38 cellular contexts compared by ENCODE assay signal in the genomic region with DNA sequence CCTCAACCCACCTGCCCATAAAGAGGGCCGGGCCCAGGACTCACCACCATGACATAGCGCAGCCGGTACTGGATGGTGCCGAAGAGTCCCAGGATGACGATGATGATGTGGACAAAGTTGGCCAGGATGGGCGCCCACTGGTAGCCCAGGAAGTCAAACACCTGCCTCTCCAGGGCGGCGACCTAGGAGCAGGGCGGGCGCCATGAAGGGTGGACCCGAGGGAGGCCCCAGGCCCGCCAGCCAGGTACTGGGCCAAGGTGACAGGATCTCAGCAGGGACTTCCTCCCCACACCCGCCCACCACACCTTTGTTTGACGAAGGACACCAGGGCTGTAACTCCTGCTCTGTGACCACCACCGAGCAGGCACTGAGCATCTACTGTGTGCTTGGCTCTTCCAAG. TPM values are rescaled to one million over a fixed set of nuclear protein-coding genes. Genes with fewer than 3 reads are reported as not detected.
"Had no signal": no experiment of that assay in that cellular context is flagged by ENCODE, and none has a peak within 500 bp of the region (broad histone marks: within the 10 kb centered on the region; RNA-seq: fewer than 3 reads in every experiment).

No MANE protein-coding gene starts in this region.

- DNase-seq: activated B cell treated with CpG ODN at 0.5 μM for 24 hours; activated CD4-positive, alpha-beta memory T cell treated with anti-CD3 and anti-CD28 coated beads for 36 hours; activated CD4-positive, alpha-beta T cell treated with anti-CD3 and anti-CD28 coated beads for 4 hours; activated CD4-positive, alpha-beta T cell treated with anti-CD3 and anti-CD28 coated beads, Interleukin-2, amount 50 U/mL, for 1 hour; activated CD4-positive, CD25-positive, alpha-beta regulatory T cell treated with anti-CD3 and anti-CD28 coated beads, Interleukin-2, amount 50 U/mL, for 72 hours; activated CD8-positive, alpha-beta memory T cell treated with anti-CD3 and anti-CD28 coated beads, Interleukin-2, amount 50 U/mL, for 4 hours; activated gamma-delta T cell treated with Interleukin-2 at 50 U/mL for 16 hours; activated naive CD4-positive, alpha-beta T cell treated with anti-CD3 and anti-CD28 coated beads for 36 hours; activated T-cell treated with anti-CD3 and anti-CD28 coated beads for 4 hours; activated T-cell treated with anti-CD3 and anti-CD28 coated beads, Interleukin-2, amount 50 U/mL, for 4 hours; adrenal gland; caudate nucleus; cerebellar nuclear complex; Kasumi-1; MM.1S; MV-4-11; NCI-H1092; NCI-H1436 treated with DMSO at 0.1 percent for 48 hours; NCI-H1694 treated with DMSO at 0.1 percent for 48 hours; NCI-H2029; NCI-H345; NCI-H524 treated with DMSO at 0.1 percent for 48 hours; NK-92 treated with Interleukin-12 subunit alpha and Interleukin-12 subunit beta, amount 100 ng/mL, for 24 hours; SIG-M5; T-cell; T-helper 2 cell; T-helper 9 cell had no signal

- H3K4me3 ChIP-seq: adrenal gland had no signal

- H3K27ac ChIP-seq: adrenal gland, RWPE1, VCaP had no signal

- ATAC-seq: activated naive CD4-positive, alpha-beta T cell treated with anti-CD3 and anti-CD28 coated beads, Interleukin-2, amount 50 U/mL, for 72 hours; activated T-cell treated with anti-CD3 and anti-CD28 coated beads, Interleukin-2, amount 50 U/mL, for 4 hours; Right ventricle myocardium inferior; SK-N-SH treated with all-trans-retinoic acid at 6 μM for 48 hours; T-cell had no signal

- FAIRE-seq: astrocyte, bronchial epithelial cell had no signal

- H3K36me3 ChIP-seq: adrenal gland had no signal

- H3K9me3 ChIP-seq: adrenal gland had no signal

RNA-seq across cellular contexts. Expression of a gene that starts 4.4 kb away (rescaled TPM):
- total RNA-seq: activated B cell treated with CpG ODN at 0.5 μM for 24 hours; activated CD4-positive, alpha-beta memory T cell treated with anti-CD3 and anti-CD28 coated beads for 36 hours; activated naive CD4-positive, alpha-beta T cell treated with anti-CD3 and anti-CD28 coated beads for 36 hours; activated naive CD4-positive, alpha-beta T cell treated with anti-CD3 and anti-CD28 coated beads, Interleukin-2, amount 50 U/mL, for 72 hours; activated T-cell treated with anti-CD3 and anti-CD28 coated beads, Interleukin-2, amount 50 U/mL, for 4 hours; activated T-helper 1 cell treated with anti-CD3 and anti-CD28 coated beads, Interleukin-12 subunit alpha, Interleukin-12 subunit beta, Interleukin-2, Interleukin-4 antibody, amounts not matched to agents 30 ng/mL and 10 ng/mL and 1 ng/mL, durations not matched to agents 14 hours and 24 hours and 36 hours; NCI-H460; PC-3; Right ventricle myocardium inferior; SK-MEL-5; T-cell had no signal

RNA-seq across cellular contexts. Expression of a gene that starts 14.2 kb away (rescaled TPM):
- total RNA-seq: activated B cell treated with CpG ODN at 0.5 μM for 24 hours; activated CD4-positive, alpha-beta memory T cell treated with anti-CD3 and anti-CD28 coated beads for 36 hours; activated naive CD4-positive, alpha-beta T cell treated with anti-CD3 and anti-CD28 coated beads for 36 hours; activated T-cell treated with anti-CD3 and anti-CD28 coated beads, Interleukin-2, amount 50 U/mL, for 4 hours; activated T-helper 1 cell treated with anti-CD3 and anti-CD28 coated beads, Interleukin-12 subunit alpha, Interleukin-12 subunit beta, Interleukin-2, Interleukin-4 antibody, amounts not matched to agents 30 ng/mL and 10 ng/mL and 1 ng/mL, durations not matched to agents 14 hours and 24 hours and 36 hours; bronchial epithelial cell; PC-3; Right ventricle myocardium inferior; T-cell had no signal

RNA-seq across cellular contexts. Expression of a gene that starts 43.1 kb away (rescaled TPM):
- total RNA-seq: activated B cell treated with CpG ODN at 0.5 μM for 24 hours; activated CD4-positive, alpha-beta memory T cell treated with anti-CD3 and anti-CD28 coated beads for 36 hours; activated T-cell treated with anti-CD3 and anti-CD28 coated beads, Interleukin-2, amount 50 U/mL, for 4 hours; activated T-helper 1 cell treated with anti-CD3 and anti-CD28 coated beads, Interleukin-12 subunit alpha, Interleukin-12 subunit beta, Interleukin-2, Interleukin-4 antibody, amounts not matched to agents 30 ng/mL and 10 ng/mL and 1 ng/mL, durations not matched to agents 14 hours and 24 hours and 36 hours; bronchial epithelial cell; PC-3; Right ventricle myocardium inferior; SK-MEL-5 had no signal
